ENCODE assay signal across 14 cellular contexts in the genomic region with DNA sequence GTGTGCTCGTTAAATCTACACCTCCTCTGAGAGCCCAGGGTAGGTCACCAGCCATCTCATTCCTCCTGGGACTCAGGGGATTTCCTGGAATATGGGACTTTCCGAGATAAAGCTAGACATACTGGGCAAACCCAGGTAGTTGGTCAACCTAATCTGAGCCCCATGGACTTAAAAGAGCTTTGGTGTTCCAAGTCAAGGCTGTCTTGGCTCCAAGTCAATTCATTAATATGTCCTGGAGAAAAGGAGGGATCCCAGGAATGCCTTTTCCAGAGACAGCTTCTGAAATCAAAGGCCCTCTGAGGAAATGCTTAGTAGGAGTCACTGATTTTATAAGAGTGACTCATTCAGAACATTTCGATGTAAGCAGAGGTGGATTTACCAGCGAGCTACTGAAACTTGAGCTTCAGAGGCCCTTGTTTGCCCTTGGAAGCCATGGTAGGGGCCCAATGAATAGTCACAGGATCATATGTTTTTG.
DNase-seq lines count a peak whose midpoint lies in the region; ATAC-seq and TF ChIP-seq lines count a peak whose summit lies in the region.
"Had no signal": no experiment of that assay in that cellular context is flagged by ENCODE, and none has a peak within 500 bp of the region (broad histone marks: within the 10 kb centered on the region; RNA-seq: fewer than 3 reads in every experiment).

No MANE protein-coding gene starts in this region.

- no peaks in the 10 kb centered on the region for H3K9me3 ChIP-seq in osteoblast (ENCODE audit: low read depth, low read length)

- no peaks in the 10 kb centered on the region for H4K20me1 ChIP-seq in osteoblast (ENCODE audit: insufficient read depth, low read length)

- ATAC-seq in activated naive CD4-positive, alpha-beta T cell treated with anti-CD3 and anti-CD28 coated beads, Interleukin-2, amount 50 U/mL, for 72 hours, result no peak
- ATAC-seq in HG03139 (IDR thresholded peaks at IDR 0.05; ENCODE audit: unreplicated experiment), result no peak
- ATAC-seq: activated CD8-positive, alpha-beta memory T cell treated with anti-CD3 and anti-CD28 coated beads, Interleukin-2, amount 10 ng/mL, durations not matched to agents 7 days and 5 days; GM23338 had no signal

- H3K79me2 ChIP-seq in osteoblast (ENCODE audit: insufficient read depth, low read length), result no peaks in the 10 kb centered on the region

- no peaks in the 10 kb centered on the region for H3K27me3 ChIP-seq in osteoblast (ENCODE audit: insufficient read depth, low read length)

- no peak overlapping the region for H3K4me3 ChIP-seq in choroid plexus epithelial cell (ENCODE audit: low read depth, low read length)
- no peak overlapping the region for H3K4me3 ChIP-seq in osteoblast (ENCODE audit: insufficient read depth, low read length)
- H3K4me3 ChIP-seq: GM23338, SK-N-MC had no signal

- no peaks in the 10 kb centered on the region for H3K36me3 Mint-ChIP-seq in activated naive CD4-positive, alpha-beta T cell treated with anti-CD3 and anti-CD28 coated beads, Interleukin-2, amount 50 U/mL, for 72 hours
- H3K36me3 Mint-ChIP-seq: activated CD8-positive, alpha-beta memory T cell treated with anti-CD3 and anti-CD28 coated beads, Interleukin-2, amount 10 ng/mL, durations not matched to agents 7 days and 5 days had no signal

- DNase-seq in Caki2 (ENCODE audit: low read depth), result peak; percentile 85
- peak; percentile 93 for DNase-seq in NCI-H226
- peak; percentile 89 for DNase-seq in choroid plexus epithelial cell (ENCODE audit: low read depth)
- DNase-seq in osteoblast (ENCODE audit: insufficient read length, low spot score, missing footprints), result peak; percentile 90
- DNase-seq in activated naive CD4-positive, alpha-beta T cell treated with anti-CD3 and anti-CD28 coated beads, Interleukin-2, amount 50 U/mL, for 72 hours (ENCODE audit: low spot score in 2 of 2), result no peak
- DNase-seq in DMS153 (lab: John Stamatoyannopoulos, UW), result no peak
- no peak for DNase-seq in epidermal melanocyte (ENCODE audit: insufficient read length, low spot score)
- DNase-seq: activated CD8-positive, alpha-beta memory T cell treated with anti-CD3 and anti-CD28 coated beads, Interleukin-2, amount 10 ng/mL, durations not matched to agents 7 days and 5 days; hippocampal formation; NCI-H2081 treated with DMSO at 0.1 percent for 48 hours; stimulated activated CD4-positive, alpha-beta T cell treated with anti-CD3 and anti-CD28 coated beads, Interleukin-2, amount 100 ng/mL, for 48 hours had no signal

- no peak overlapping the region for H2AFZ ChIP-seq in osteoblast (ENCODE audit: low read length)
- H2AFZ ChIP-seq: GM23338 had no signal

- no peak overlapping the region for H3K27ac Mint-ChIP-seq in activated naive CD4-positive, alpha-beta T cell treated with anti-CD3 and anti-CD28 coated beads, Interleukin-2, amount 50 U/mL, for 72 hours
- H3K27ac Mint-ChIP-seq: activated CD8-positive, alpha-beta memory T cell treated with anti-CD3 and anti-CD28 coated beads, Interleukin-2, amount 10 ng/mL, durations not matched to agents 7 days and 5 days; GM23338 had no signal

- peaks cover 31% of the 10 kb centered on the region for H3K4me1 ChIP-seq in osteoblast (ENCODE audit: insufficient read depth, low read length)

- TF ChIP-seq CTCF in choroid plexus epithelial cell (conservative IDR thresholded peaks at IDR 0.05; ENCODE audit: low read depth, low read length) (no peak), osteoblast (IDR thresholded peaks at IDR 0.05; ENCODE audit: extremely low read depth, low read depth, low read length) (no peak)

- H3K9me3 Mint-ChIP-seq in activated naive CD4-positive, alpha-beta T cell treated with anti-CD3 and anti-CD28 coated beads, Interleukin-2, amount 50 U/mL, for 72 hours, result no peaks in the 10 kb centered on the region
- H3K9me3 Mint-ChIP-seq: GM23338 had no signal

- in situ Hi-C loops in Caki2 (cut with HindIII; ENCODE audit: low pct_unique_long_range_greater_than_20kb, low sequenced_read_pairs), result no loop called here

- peak overlapping the region; percentile 56 for H3K27ac ChIP-seq in osteoblast (ENCODE audit: low read depth, low read length)
- H3K27ac ChIP-seq: SK-N-MC had no signal

- peak overlapping the region; percentile 39 for H3K4me2 ChIP-seq in osteoblast (ENCODE audit: insufficient read depth, low read length)
- H3K4me2 ChIP-seq: GM23338 had no signal

- H3K36me3 ChIP-seq in osteoblast (ENCODE audit: insufficient read depth, low read length), result no peaks in the 10 kb centered on the region

Comparison
In these comparisons a context has a peak if more than half of its experiments do, and no peak if none do; other contexts are left out.
1. DNase-seq: peak in Caki2 (single experiment), NCI-H226 (single experiment), choroid plexus epithelial cell (single experiment) and osteoblast (single experiment); none in activated naive CD4-positive, alpha-beta T cell treated with anti-CD3 and anti-CD28 coated beads, Interleukin-2, amount 50 U/mL, for 72 hours (0 of 2), DMS153 (single experiment) and epidermal melanocyte (single experiment).